14 cellular contexts compared by ENCODE assay signal in the genomic region with DNA sequence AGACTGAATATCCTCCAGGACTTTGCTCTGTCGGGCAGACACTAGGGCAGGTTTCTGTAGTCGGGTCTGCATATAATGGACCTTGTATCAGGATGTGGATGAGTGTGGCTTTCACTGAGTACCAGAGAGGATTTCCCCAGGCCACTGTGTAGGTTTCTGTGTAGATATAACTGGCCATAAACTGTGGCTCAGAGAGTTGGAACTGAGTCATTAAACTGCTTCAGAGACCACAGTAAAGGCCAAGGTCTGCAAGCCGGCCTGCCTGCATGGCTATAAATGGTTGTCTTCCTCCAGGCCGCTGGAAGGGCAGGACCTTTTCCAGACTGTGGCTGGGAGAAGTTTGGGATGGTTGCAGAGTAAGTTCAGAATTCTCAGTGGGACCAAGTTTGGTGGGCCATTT. TPM values are rescaled to one million over a fixed set of nuclear protein-coding genes. Genes with fewer than 3 reads are reported as not detected.
DNase-seq lines count a peak whose midpoint lies in the region; ATAC-seq and TF ChIP-seq lines count a peak whose summit lies in the region.
"Had no signal": no experiment of that assay in that cellular context is flagged by ENCODE, and none has a peak within 500 bp of the region (broad histone marks: within the 10 kb centered on the region; RNA-seq: fewer than 3 reads in every experiment).

No MANE protein-coding gene starts in this region.

- DNase-seq in activated naive CD4-positive, alpha-beta T cell treated with anti-CD3 and anti-CD28 coated beads, Interleukin-2, amount 50 U/mL, for 72 hours (ENCODE audit: low spot score in 2 of 2), result no peak
- DNase-seq in activated naive CD4-positive, alpha-beta T cell (lab: John Stamatoyannopoulos, UW), result no peak
- DNase-seq in Panc1 (ENCODE audit: low read depth, low spot score), result no peak
- DNase-seq in stromal cell of bone marrow (ENCODE audit: low read depth), result peak; percentile 11
- no peak for DNase-seq in effector memory CD4-positive, alpha-beta T cell
- DNase-seq in NCI-H2227 (lab: John Stamatoyannopoulos, UW; ENCODE audit: unreplicated experiment), result no peak
- DNase-seq in DMS 273 treated with DMSO at 0.1 percent for 48 hours (lab: John Stamatoyannopoulos, UW), result no peak
- DNase-seq: activated CD4-positive, CD25-positive, alpha-beta regulatory T cell; NCI-H146; PC-9 had no signal

- H3K36me3 Mint-ChIP-seq in activated naive CD4-positive, alpha-beta T cell treated with anti-CD3 and anti-CD28 coated beads, Interleukin-2, amount 50 U/mL, for 72 hours, result peaks cover 38 to 75% of the 10 kb centered on the region in 2 donors

- H3K36me3 ChIP-seq in Panc1 (ENCODE audit: control insufficient read depth, insufficient read depth, low read length), result no peaks in the 10 kb centered on the region
- peaks cover 38% of the 10 kb centered on the region for H3K36me3 ChIP-seq in effector memory CD4-positive, alpha-beta T cell (ENCODE audit: control insufficient read depth, insufficient read depth, low read length)

- no peaks in the 10 kb centered on the region for H3K4me1 ChIP-seq in Panc1 (ENCODE audit: control insufficient read depth, insufficient read depth, low read length)
- H3K4me1 ChIP-seq in effector memory CD4-positive, alpha-beta T cell (ENCODE audit: control insufficient read depth, insufficient read depth, low read length, poor library complexity, severe bottlenecking), result peaks cover 6% of the 10 kb centered on the region
- H3K4me1 ChIP-seq: A549 had no signal

- H3K9me3 ChIP-seq in Panc1 (ENCODE audit: control insufficient read depth, insufficient read depth, low read depth, low read length), result no peaks in the 10 kb centered on the region
- H3K9me3 ChIP-seq in effector memory CD4-positive, alpha-beta T cell (ENCODE audit: control insufficient read depth, low read length), result no peaks in the 10 kb centered on the region

- no peak overlapping the region for H3K27ac ChIP-seq in Panc1 (ENCODE audit: low read length)
- H3K27ac ChIP-seq in effector memory CD4-positive, alpha-beta T cell (ENCODE audit: insufficient read depth, low read length, poor library complexity, severe bottlenecking), result no peak overlapping the region
- H3K27ac ChIP-seq: A549, PC-9 had no signal

- POLR2A ChIA-PET in Panc1 (lab: Charles Lee), result no interaction called here

- no peaks in the 10 kb centered on the region for H3K27me3 ChIP-seq in Panc1 (ENCODE audit: control insufficient read depth, insufficient read depth, low read length)
- no peaks in the 10 kb centered on the region for H3K27me3 ChIP-seq in effector memory CD4-positive, alpha-beta T cell (replicated peaks; ENCODE audit: control insufficient read depth, insufficient read depth, low read length, poor library complexity, severe bottlenecking)

- intact Hi-C loops in Panc1 (cut with micrococcal nuclease; ENCODE audit: unreplicated experiment), result no loop called here

- peaks cover 4 to 11% of the 10 kb centered on the region in 2 donors for H3K9me3 Mint-ChIP-seq in activated naive CD4-positive, alpha-beta T cell treated with anti-CD3 and anti-CD28 coated beads, Interleukin-2, amount 50 U/mL, for 72 hours

- CTCF ChIA-PET in Panc1 (lab: Charles Lee), result no interaction called here

- no peak for TF ChIP-seq CTCF in Panc1 (IDR thresholded peaks at IDR 0.05)

- no peak overlapping the region for H3K4me3 ChIP-seq in Panc1 (ENCODE audit: low read depth in 2 of 2, low read length in 2 of 2)
- H3K4me3 ChIP-seq in effector memory CD4-positive, alpha-beta T cell (ENCODE audit: insufficient read depth, low read depth, low read length, poor library complexity, severe bottlenecking), result no peak overlapping the region
- H3K4me3 ChIP-seq: A549, PC-9 had no signal

- ATAC-seq in activated naive CD4-positive, alpha-beta T cell treated with anti-CD3 and anti-CD28 coated beads, Interleukin-2, amount 50 U/mL, for 72 hours, result peak; percentile 30 to 97
- peak; percentile 86 for ATAC-seq in HG02763 (IDR thresholded peaks at IDR 0.05; ENCODE audit: unreplicated experiment)
- peak; percentile 66; the same call in 1 of the 2 replicates for ATAC-seq in Panc1
- ATAC-seq: A549 had no signal

- in situ Hi-C loops in Panc1 (cut with HindIII; ENCODE audit: low pct_unique_long_range_greater_than_20kb, low sequenced_read_pairs), result no loop called here

- no TSS peak for BruUV-seq in Panc1 (replicated peaks; lab: Mats Ljungman, UMichigan)

- no peak overlapping the region for H3K27ac Mint-ChIP-seq in activated naive CD4-positive, alpha-beta T cell treated with anti-CD3 and anti-CD28 coated beads, Interleukin-2, amount 50 U/mL, for 72 hours
- H3K27ac Mint-ChIP-seq: activated naive CD4-positive, alpha-beta T cell treated with anti-CD3 and anti-CD28 coated beads, Interleukin-2, amount 50 U/mL, for 24 hours; progenitor cell of endocrine pancreas had no signal

RNA-seq across cellular contexts. Expression of a gene that starts 16.9 kb away (rescaled TPM):
- total RNA-seq in activated naive CD4-positive, alpha-beta T cell treated with anti-CD3 and anti-CD28 coated beads, Interleukin-2, amount 50 U/mL, for 72 hours, result 10 to 100 TPM; 13.5 to 14.9 TPM
- total RNA-seq in Panc1 (2021; ENCODE audit: unreplicated experiment), result 10.7 TPM
- polyA plus RNA-seq in Panc1 (2012; ENCODE audit: insufficient read length), result 3.3 TPM
